In the genomic region with DNA sequence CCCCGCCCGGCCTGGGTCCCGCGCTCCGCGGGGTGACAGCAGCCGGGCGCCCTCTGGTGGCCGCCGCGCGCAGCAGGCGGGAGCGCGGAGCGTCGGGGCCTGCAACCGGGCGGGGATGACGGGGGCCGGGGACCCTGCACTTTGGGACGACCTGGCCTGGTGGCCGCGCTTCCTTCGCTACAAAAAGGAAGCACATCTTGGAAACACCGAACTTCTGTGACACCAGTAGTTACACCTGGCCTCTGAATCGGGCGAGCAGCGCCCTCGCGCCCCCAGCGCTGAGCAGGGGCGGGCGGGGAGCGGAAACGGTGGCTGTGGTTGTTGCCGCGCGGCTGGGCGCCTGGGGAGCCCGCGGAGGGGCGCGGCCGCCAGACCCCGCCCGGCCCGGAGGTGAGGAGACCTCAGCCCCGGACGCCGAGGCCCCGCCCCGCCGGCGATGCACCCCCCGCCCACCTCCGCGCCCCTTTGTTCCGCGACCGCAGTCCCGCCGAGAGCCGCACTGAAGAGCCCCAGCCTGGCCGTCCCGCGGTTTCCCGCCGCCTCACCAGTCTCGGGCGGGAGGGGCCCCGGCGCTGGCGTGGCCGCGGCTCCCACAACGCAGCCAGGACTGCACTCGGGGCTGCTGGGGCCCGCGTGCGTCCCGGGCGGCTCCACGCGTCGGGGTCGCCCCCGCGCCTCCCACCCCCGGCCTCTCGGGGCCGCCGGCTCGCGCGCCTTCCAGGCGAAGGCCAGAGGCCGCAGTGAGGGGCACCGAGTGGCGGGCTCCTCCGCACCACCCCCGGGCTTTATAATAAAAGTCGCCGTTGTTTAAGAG, we compare ENCODE assay signal across 8 cellular contexts. TPM values are rescaled to one million over a fixed set of nuclear protein-coding genes. Genes with fewer than 3 reads are reported as not detected.
DNase-seq lines count a peak whose midpoint lies in the region; ATAC-seq and TF ChIP-seq lines count a peak whose summit lies in the region.

No MANE protein-coding gene starts in this region.

- H3K4me1 Mint-ChIP-seq in IgD-negative memory B cell, result peaks cover 31 to 62% (median 55%) of the 10 kb centered on the region in 3 donors

- no peaks in the 10 kb centered on the region for H4K20me1 ChIP-seq in DOHH2 (ENCODE audit: control insufficient read depth, insufficient read depth, low read depth, low read length)

- peak; percentile 82 for TF ChIP-seq CTCF in DOHH2 (IDR thresholded peaks at IDR 0.05; ENCODE audit: low read depth, low read length, poor library complexity, severe bottlenecking)

- H2BK12ac ChIP-seq in trophoblast cell (ENCODE audit: low read length), result peak overlapping the region; percentile 48

- H3K27me3 ChIP-seq in DOHH2 (ENCODE audit: control insufficient read depth, low read length) (peaks cover 16% of the 10 kb centered on the region), trophoblast cell (ENCODE audit: insufficient read depth, low read length) (no peaks in the 10 kb centered on the region)

- peak overlapping the region; percentile 86 for H4K91ac ChIP-seq in trophoblast cell (ENCODE audit: low read depth, low read length)

- no peaks in the 10 kb centered on the region for H3K9me2 ChIP-seq in DOHH2 (replicated peaks; ENCODE audit: control insufficient read depth, low read length)

- H3K9me3 ChIP-seq in DOHH2 (ENCODE audit: control insufficient read depth, insufficient read depth, low read length) (no peaks in the 10 kb centered on the region), trophoblast cell (ENCODE audit: insufficient read depth, low read depth, low read length) (no peaks in the 10 kb centered on the region)

- H3K4me1 ChIP-seq in DOHH2 (ENCODE audit: control insufficient read depth, low read length) (peaks cover 58% of the 10 kb centered on the region), trophoblast cell (ENCODE audit: control insufficient read depth in 1 of 2, insufficient read depth in 2 of 2, low read length in 2 of 2) (peaks cover 5 to 9% of the 10 kb centered on the region in 2 experiments), urinary bladder (ENCODE audit: insufficient read depth) (no peaks in the 10 kb centered on the region)

- peaks cover 16% of the 10 kb centered on the region for H3F3A ChIP-seq in DOHH2 (ENCODE audit: control insufficient read depth, insufficient read depth)

- no peak overlapping the region for H3K23ac ChIP-seq in trophoblast cell (ENCODE audit: low read length)

- H3K4ac ChIP-seq in trophoblast cell (ENCODE audit: low read depth, low read length), result peak overlapping the region; percentile 59

- H3K27ac ChIP-seq in DOHH2 (ENCODE audit: low read depth, low read length) (peak overlapping the region; percentile 92), trophoblast cell (ENCODE audit: low read depth, low read length) (peak overlapping the region; percentile 74), urinary bladder (ENCODE audit: low read depth) (peak overlapping the region; percentile 61)

- DNase-seq in RPMI8226 (peak; percentile 91), activated gamma-delta T cell (lab: John Stamatoyannopoulos, UW) (peak; percentile 80), Right ventricle myocardium inferior (ENCODE audit: missing footprints) (peak; percentile 85), trophoblast cell (peak in 1 of 2 donors; percentile 73)

- ATAC-seq in GM21528 (IDR thresholded peaks at IDR 0.05; ENCODE audit: low FRiP score, unreplicated experiment) (peak; percentile 66), Right ventricle myocardium inferior (peak; percentile 82)

- H3K79me2 ChIP-seq in DOHH2 (ENCODE audit: control insufficient read depth, low read length) (no peaks in the 10 kb centered on the region), trophoblast cell (ENCODE audit: control insufficient read depth, insufficient read depth, low read length, poor library complexity) (peaks cover 6% of the 10 kb centered on the region)

- H3K14ac ChIP-seq in trophoblast cell (ENCODE audit: low read length), result peak overlapping the region; percentile 79

- peak overlapping the region; percentile 72 for H2BK120ac ChIP-seq in trophoblast cell (ENCODE audit: insufficient read depth, low read length, poor library complexity)

- no peaks in the 10 kb centered on the region for H3K36me3 ChIP-seq in DOHH2 (ENCODE audit: control insufficient read depth, low read length)
- H3K36me3 ChIP-seq in trophoblast cell (ENCODE audit: control insufficient read depth in 1 of 2, insufficient read depth in 2 of 2, low read length in 2 of 2), result no peaks in the 10 kb centered on the region
- H3K36me3 ChIP-seq in urinary bladder (ENCODE audit: insufficient read depth), result no peaks in the 10 kb centered on the region

- H2BK5ac ChIP-seq in trophoblast cell (ENCODE audit: low read depth, low read length, poor library complexity), result peak overlapping the region; percentile 77

- peaks cover 11% of the 10 kb centered on the region for H3K79me1 ChIP-seq in trophoblast cell (ENCODE audit: low read length)

- H2AK5ac ChIP-seq in trophoblast cell (ENCODE audit: low read length), result no peak overlapping the region

- peaks cover 4% of the 10 kb centered on the region for H3K27me3 Mint-ChIP-seq in IgD-negative memory B cell

- peak overlapping the region; percentile 92 to 98 (median 93) for H3K4me3 Mint-ChIP-seq in IgD-negative memory B cell

- H3K4me2 ChIP-seq in DOHH2 (ENCODE audit: low read length) (peak overlapping the region; percentile 98), trophoblast cell (ENCODE audit: low read length) (peak overlapping the region; percentile 98)

- peak overlapping the region; percentile 84 for H3K4me3 ChIP-seq in DOHH2 (ENCODE audit: low read length)
- peak overlapping the region; percentile 78 for H3K4me3 ChIP-seq in trophoblast cell (ENCODE audit: low read depth, low read length)
- H3K4me3 ChIP-seq in urinary bladder (ENCODE audit: low read depth, low read length), result peak overlapping the region; percentile 70

- no peaks in the 10 kb centered on the region for H3K9me3 Mint-ChIP-seq in IgD-negative memory B cell

- H3K27ac Mint-ChIP-seq in IgD-negative memory B cell, result peak overlapping the region; percentile 99

- H2AFZ ChIP-seq in trophoblast cell (ENCODE audit: insufficient read depth, low read length, poor library complexity), result peak overlapping the region; percentile 90

- H4K8ac ChIP-seq in trophoblast cell (ENCODE audit: low read depth, low read length), result peak overlapping the region; percentile 86

- peak overlapping the region; percentile 83 for H3K18ac ChIP-seq in trophoblast cell (ENCODE audit: low read length)

- peak overlapping the region; percentile 78 for H3K9ac ChIP-seq in trophoblast cell (ENCODE audit: low read length)

- intact Hi-C loops in Right ventricle myocardium inferior (cut with DNase I), result loop anchor here (1.0 to 10.0 kb wide), 2 partner anchors 58 to 213 kb away; no protein-coding TSS in a partner anchor

- no peaks in the 10 kb centered on the region for H3K36me3 Mint-ChIP-seq in IgD-negative memory B cell

- peak overlapping the region; percentile 93 for H4K12ac ChIP-seq in trophoblast cell (ENCODE audit: low read depth, low read length)

- WGBS in trophoblast cell (ENCODE audit: extremely low coverage, insufficient coverage, insufficient read length), result no CpG with 5 or more reads among the region's 104 CpGs
- WGBS in urinary bladder, result under 1% methylated on average over 104 of the region's 104 CpGs

RNA-seq across cellular contexts. Expression of a gene that starts 59.3 kb away (rescaled TPM):
- 1,011 TPM for polyA plus RNA-seq in IgD-negative memory B cell
- total RNA-seq in Right ventricle myocardium inferior, result 348 TPM
- 1,042 and 1,059 TPM in 2 replicates for polyA plus RNA-seq in trophoblast cell (2013)
- 430 TPM for total RNA-seq in urinary bladder
- 519 TPM for polyA plus RNA-seq in urinary bladder
